In genomic region chr13:41061914-41062837, GRCh38 we compare ENCODE assay signal across 7 cellular contexts. TPM values are rescaled to one million over a fixed set of nuclear protein-coding genes. Genes with fewer than 3 reads are reported as not detected.
A peak's percentile ranks its signal among the peaks of the same experiment; 100 is the strongest.
DNase-seq lines count a peak whose midpoint lies in the region; ATAC-seq, FAIRE-seq and TF ChIP-seq lines count a peak whose summit lies in the region.

No MANE protein-coding gene starts in this region.

- peak overlapping the region; percentile 93 for H3K23ac ChIP-seq in IMR-90 (ENCODE audit: low read depth, low read length)

- H3K4me1 Mint-ChIP-seq in activated T-helper 1 cell treated with anti-CD3 and anti-CD28 coated beads, Interleukin-12 subunit alpha, Interleukin-12 subunit beta, Interleukin-2, Interleukin-4 antibody, amounts not matched to agents 30 ng/mL and 10 ng/mL and 1 ng/mL, durations not matched to agents 14 hours and 24 hours and 36 hours (ENCODE audit: low read depth): peaks cover 66% of the 10 kb centered on the region

- FAIRE-seq in GM12891 (lab: Jason Lieb, UNC): peak; percentile 13
- no peak for FAIRE-seq in frontal cortex (lab: Jason Lieb, UNC)
- FAIRE-seq in pancreas (lab: Jason Lieb, UNC): peak; percentile 29

- H3K4me2 ChIP-seq in IMR-90 (ENCODE audit: low read depth, low read length): peak overlapping the region; percentile 86

- POLR2A ChIA-PET in IMR-90 (lab: Charles Lee; ENCODE audit: unreplicated experiment): no interaction called here

- peak overlapping the region; percentile 27 to 98 for H4K8ac ChIP-seq in IMR-90 (ENCODE audit: low read depth in 2 of 2, low read length in 2 of 2)

- peak overlapping the region; percentile 91 for H2AFZ ChIP-seq in IMR-90 (replicated peaks; ENCODE audit: low read length, poor library complexity)

- H4K20me1 ChIP-seq in IMR-90 (ENCODE audit: insufficient read depth, low read length): peaks cover 22% of the 10 kb centered on the region

- H3K4me3 ChIP-seq in IMR-90 (ENCODE audit: insufficient read depth, low read depth, low read length) (peak overlapping the region; percentile 82), pancreas (peak overlapping the region; percentile 51 to 81 (median 74))

- peak overlapping the region; percentile 93 for H3K27ac ChIP-seq in IMR-90 (ENCODE audit: insufficient read depth, low read length)
- H3K27ac ChIP-seq in pancreas: peak overlapping the region; percentile 94 to 97 (median 95)

- peak overlapping the region; percentile 94 for H3K9ac ChIP-seq in IMR-90 (ENCODE audit: low read depth, low read length)

- H3K27me3 Mint-ChIP-seq in activated T-helper 1 cell treated with anti-CD3 and anti-CD28 coated beads, Interleukin-12 subunit alpha, Interleukin-12 subunit beta, Interleukin-2, Interleukin-4 antibody, amounts not matched to agents 30 ng/mL and 10 ng/mL and 1 ng/mL, durations not matched to agents 14 hours and 24 hours and 36 hours (ENCODE audit: insufficient read depth): peaks cover 6% of the 10 kb centered on the region

- in situ Hi-C loops in IMR-90 (cut with MboI; ENCODE audit: low sequenced_read_pairs): no loop called here

- peaks cover 6% of the 10 kb centered on the region for H3K4me1 ChIP-seq in IMR-90 (ENCODE audit: control insufficient read depth, insufficient read depth, low read length)
- H3K4me1 ChIP-seq in pancreas: peaks cover 9 to 35% (median 25%) of the 10 kb centered on the region in 3 donors

- peak overlapping the region; percentile 94 for H2BK5ac ChIP-seq in IMR-90 (ENCODE audit: low read depth, low read length, poor library complexity, severe bottlenecking)

- ATAC-seq in GM21723 (IDR thresholded peaks at IDR 0.05; ENCODE audit: unreplicated experiment) (peak; percentile 42), IMR-90 (ENCODE audit: low read depth) (peak; percentile 9), pancreas (peak; percentile 40 to 45 (median 43))

- BruUV-seq in IMR-90 (replicated peaks; lab: Mats Ljungman, UMichigan): TSS peak; percentile 67

- peaks cover 22% of the 10 kb centered on the region for H3K36me3 Mint-ChIP-seq in activated T-helper 1 cell treated with anti-CD3 and anti-CD28 coated beads, Interleukin-12 subunit alpha, Interleukin-12 subunit beta, Interleukin-2, Interleukin-4 antibody, amounts not matched to agents 30 ng/mL and 10 ng/mL and 1 ng/mL, durations not matched to agents 14 hours and 24 hours and 36 hours (ENCODE audit: low read depth)

- H3K27ac Mint-ChIP-seq in activated T-helper 1 cell treated with anti-CD3 and anti-CD28 coated beads, Interleukin-12 subunit alpha, Interleukin-12 subunit beta, Interleukin-2, Interleukin-4 antibody, amounts not matched to agents 30 ng/mL and 10 ng/mL and 1 ng/mL, durations not matched to agents 14 hours and 24 hours and 36 hours: peak overlapping the region; percentile 99

- no peak for DNase-seq in GM12891 (ENCODE audit: insufficient read length, low spot score)
- peak; percentile 64 for DNase-seq in IMR-90
- no peak for DNase-seq in activated T-helper 1 cell treated with anti-CD3 and anti-CD28 coated beads, Interleukin-12 subunit alpha, Interleukin-12 subunit beta, Interleukin-2, Interleukin-4 antibody, amounts not matched to agents 30 ng/mL and 10 ng/mL and 1 ng/mL, durations not matched to agents 14 hours and 24 hours and 36 hours (ENCODE audit: low spot score)
- DNase-seq in frontal cortex (ENCODE audit: low spot score in 2 of 2): peak; percentile 40 to 42
- no peak for DNase-seq in pancreas
- DNase-seq in stimulated activated CD4-positive, alpha-beta T cell treated with anti-CD3 and anti-CD28 coated beads, Interleukin-1b, Interleukin-23, amount 100 ng/mL, for 48 hours: no peak

- WGBS in IMR-90 (ENCODE audit: extremely low coverage in 2 of 2, insufficient read length in 1 of 2), 2 experiments: no CpG with 5 or more reads among the region's 24 CpGs
- 1 to 2% methylated on average over 22 to 24 of the region's 24 CpGs for WGBS in pancreas, 2 donors

- H2AK9ac ChIP-seq in IMR-90 (replicated peaks; ENCODE audit: low read depth, low read length, poor library complexity): peak overlapping the region; percentile 83

- H3K27me3 ChIP-seq in IMR-90 (ENCODE audit: control insufficient read depth, insufficient read depth, low read length) (no peaks in the 10 kb centered on the region), pancreas (no peaks in the 10 kb centered on the region)

- H4K5ac ChIP-seq in IMR-90 (ENCODE audit: low read depth, low read length): peak overlapping the region; percentile 90

- H4K91ac ChIP-seq in IMR-90 (ENCODE audit: insufficient read depth, low read depth, low read length): peak overlapping the region; percentile 99

- H3K4me3 Mint-ChIP-seq in activated T-helper 1 cell treated with anti-CD3 and anti-CD28 coated beads, Interleukin-12 subunit alpha, Interleukin-12 subunit beta, Interleukin-2, Interleukin-4 antibody, amounts not matched to agents 30 ng/mL and 10 ng/mL and 1 ng/mL, durations not matched to agents 14 hours and 24 hours and 36 hours: peak overlapping the region; percentile 98

- peak overlapping the region; percentile 81; the same call in 1 of the 2 replicates for H2BK20ac ChIP-seq in IMR-90 (ENCODE audit: low read depth, low read length)

- H3K9me3 ChIP-seq in IMR-90 (ENCODE audit: control insufficient read depth, insufficient read depth, low read length) (no peaks in the 10 kb centered on the region), pancreas (no peaks in the 10 kb centered on the region)

- peak overlapping the region; percentile 63 for H2AK5ac ChIP-seq in IMR-90 (ENCODE audit: low read depth, low read length)

- TF ChIP-seq RAD21 in IMR-90 (IDR thresholded peaks at IDR 0.05; ENCODE audit: low read length): 0 out of 2 replicates have a peak, but pooled peaks have one; percentile 3

- peak overlapping the region; percentile 91 for H3K18ac ChIP-seq in IMR-90 (ENCODE audit: low read depth, low read length)

- TF ChIP-seq CTCF in IMR-90 (conservative IDR thresholded peaks at IDR 0.05; ENCODE audit: low read depth, low read length) (no peak), pancreas (IDR thresholded peaks at IDR 0.05) (no peak)

- H2BK15ac ChIP-seq in IMR-90 (ENCODE audit: low read depth, low read length): peak overlapping the region; percentile 87; the same call in 1 of the 3 replicates

- peak overlapping the region; percentile 73 for H2BK120ac ChIP-seq in IMR-90 (ENCODE audit: low read depth, low read length)

- dilution Hi-C loops in IMR-90 (cut with HindIII; ENCODE audit: low sequenced_read_pairs, unreplicated experiment): no loop called here

- peaks cover 6 to 28% of the 10 kb centered on the region in 2 experiments for H3K79me1 ChIP-seq in IMR-90 (ENCODE audit: low read depth in 1 of 2, low read length in 2 of 2)

- intact Hi-C loops in IMR-90 (cut with micrococcal nuclease): loop anchor here (2.0 to 5.0 kb wide), 3 partner anchors 90 to 273 kb away; partner anchors contain the start of genes NAA16 and SLC25A15
- intact Hi-C loops in activated T-helper 1 cell treated with anti-CD3 and anti-CD28 coated beads, Interleukin-12 subunit alpha, Interleukin-12 subunit beta, Interleukin-2, Interleukin-4 antibody, amounts not matched to agents 30 ng/mL and 10 ng/mL and 1 ng/mL, durations not matched to agents 14 hours and 24 hours and 36 hours (cut with micrococcal nuclease): loop anchor here (1.0 to 5.0 kb wide), 10 partner anchors 70 to 1209 kb away; partner anchors contain the start of genes DGKH, KBTBD6, MRPS31 and MTRF1
- intact Hi-C loops in pancreas (cut with DNase I): no loop called here

- H3K36me3 ChIP-seq in IMR-90 (ENCODE audit: control insufficient read depth, insufficient read depth, low read length) (peaks cover 8% of the 10 kb centered on the region), pancreas (peaks cover 0 to 16% (median 5%) of the 10 kb centered on the region in 3 donors)

- TF ChIP-seq POLR2A in GM12891 (IDR thresholded peaks at IDR 0.05; ENCODE audit: low read depth, low read length): no peak
- no peak for TF ChIP-seq POLR2A in IMR-90 (IDR thresholded peaks at IDR 0.05; ENCODE audit: low read depth, low read length)

- peak overlapping the region; percentile 96 for H3K14ac ChIP-seq in IMR-90 (replicated peaks; ENCODE audit: low read depth, low read length)

- H3K4ac ChIP-seq in IMR-90 (ENCODE audit: low read depth, low read length): peak overlapping the region; percentile 95

- CTCF ChIA-PET in IMR-90 (lab: Yijun Ruan, JAX): no interaction called here

- peaks cover 4% of the 10 kb centered on the region; the same call in 1 of the 2 replicates for H3K9me1 ChIP-seq in IMR-90 (ENCODE audit: insufficient read depth, low read length)

- peak overlapping the region; percentile 94 for H3K56ac ChIP-seq in IMR-90 (ENCODE audit: extremely low read depth, insufficient read depth, low read length)

- no peaks in the 10 kb centered on the region for H3K9me3 Mint-ChIP-seq in activated T-helper 1 cell treated with anti-CD3 and anti-CD28 coated beads, Interleukin-12 subunit alpha, Interleukin-12 subunit beta, Interleukin-2, Interleukin-4 antibody, amounts not matched to agents 30 ng/mL and 10 ng/mL and 1 ng/mL, durations not matched to agents 14 hours and 24 hours and 36 hours

TF ChIP-seq in GM12891, 5 proteins besides CTCF, POLR2A, EP300 and RAD21 (continues in another document):
- TF ChIP-seq SPI1 (IDR thresholded peaks at IDR 0.05; ENCODE audit: low read depth, low read length): no peak

TF ChIP-seq in IMR-90, 13 proteins besides CTCF, POLR2A, EP300 and RAD21 (continues in another document):
- peak; percentile 90 for TF ChIP-seq CEBPB (IDR thresholded peaks at IDR 0.05; ENCODE audit: low read depth, low read length)

RNA-seq across cellular contexts. Expression of gene WBP4, which starts 0.9 kb away (rescaled TPM):
- 12.1 TPM for polyA plus RNA-seq in GM12891 (2012; ENCODE audit: low read depth, missing spikeins)
- 4.3 and 11.4 TPM in 2 replicates for total RNA-seq in IMR-90 (2012; rRNA removed)
- polyA plus RNA-seq in IMR-90 (2012; rRNA removed): 9.6 and 11.0 TPM in 2 replicates
- 1.1 and 1.7 TPM in 2 replicates for polyA plus RNA-seq in IMR-90 (2012; cell fraction: cytosol; rRNA removed)
- 0.85 and 6.2 TPM in 2 replicates for polyA plus RNA-seq in IMR-90 (2012; cell fraction: nucleus; rRNA removed; ENCODE audit: low replicate concordance)
- 13.4 and 14.0 TPM in 2 replicates for total RNA-seq in activated T-helper 1 cell treated with anti-CD3 and anti-CD28 coated beads, Interleukin-12 subunit alpha, Interleukin-12 subunit beta, Interleukin-2, Interleukin-4 antibody, amounts not matched to agents 30 ng/mL and 10 ng/mL and 1 ng/mL, durations not matched to agents 14 hours and 24 hours and 36 hours
- total RNA-seq in frontal cortex: 13.9 TPM
- total RNA-seq in pancreas: 1 to 10 TPM; 2.1 to 5.4 (median 3.0) TPM
- 10 to 100 TPM in 1 of 2 donors, 1 to 10 TPM in 1; 5.1 to 12.2 TPM for polyA plus RNA-seq in pancreas

RNA-seq across cellular contexts. Expression of gene ELF1, which starts 43.1 kb away (rescaled TPM):
- polyA plus RNA-seq in GM12891 (2012; ENCODE audit: low read depth, missing spikeins): 30.2 TPM
- total RNA-seq in IMR-90 (2012; rRNA removed) (27.6 and 36.9 TPM in 2 replicates), frontal cortex (8.2 TPM), pancreas (10 to 100 TPM; 31.6 to 61.6 (median 40.6) TPM)
- polyA plus RNA-seq in IMR-90 (2012; rRNA removed) (23.7 and 25.4 TPM in 2 replicates), pancreas (10 to 100 TPM in 1 of 2 donors, 1 to 10 TPM in 1; 9.4 to 18.5 TPM)
- 11.7 and 15.9 TPM in 2 replicates for polyA plus RNA-seq in IMR-90 (2012; cell fraction: cytosol; rRNA removed)
- polyA plus RNA-seq in IMR-90 (2012; cell fraction: nucleus; rRNA removed; ENCODE audit: low replicate concordance): 10.8 and 27.3 TPM in 2 replicates
- total RNA-seq in activated T-helper 1 cell treated with anti-CD3 and anti-CD28 coated beads, Interleukin-12 subunit alpha, Interleukin-12 subunit beta, Interleukin-2, Interleukin-4 antibody, amounts not matched to agents 30 ng/mL and 10 ng/mL and 1 ng/mL, durations not matched to agents 14 hours and 24 hours and 36 hours: 75.3 and 76.8 TPM in 2 replicates

Comparison
In these comparisons a context has a peak if more than half of its experiments do, and no peak if none do; other contexts are left out.
1. DNase-seq: peak in IMR-90 (single experiment) and frontal cortex (2 of 2); none in GM12891 (single experiment), activated T-helper 1 cell treated with anti-CD3 and anti-CD28 coated beads, Interleukin-12 subunit alpha, Interleukin-12 subunit beta, Interleukin-2, Interleukin-4 antibody, amounts not matched to agents 30 ng/mL and 10 ng/mL and 1 ng/mL, durations not matched to agents 14 hours and 24 hours and 36 hours (single experiment), pancreas (0 of 6) and stimulated activated CD4-positive, alpha-beta T cell treated with anti-CD3 and anti-CD28 coated beads, Interleukin-1b, Interleukin-23, amount 100 ng/mL, for 48 hours (single experiment).
2. intact Hi-C loops: an anchor here in IMR-90 (2.0 to 5.0 kb wide) and activated T-helper 1 cell treated with anti-CD3 and anti-CD28 coated beads, Interleukin-12 subunit alpha, Interleukin-12 subunit beta, Interleukin-2, Interleukin-4 antibody, amounts not matched to agents 30 ng/mL and 10 ng/mL and 1 ng/mL, durations not matched to agents 14 hours and 24 hours and 36 hours (1.0 to 5.0 kb wide); none called in pancreas.
3. Peak in every context shown above with its lines, with median percentiles within 50 percentile points of each other: ATAC-seq.